Comparison of ENCODE assay signal across 1 cellular context in the genomic region with DNA sequence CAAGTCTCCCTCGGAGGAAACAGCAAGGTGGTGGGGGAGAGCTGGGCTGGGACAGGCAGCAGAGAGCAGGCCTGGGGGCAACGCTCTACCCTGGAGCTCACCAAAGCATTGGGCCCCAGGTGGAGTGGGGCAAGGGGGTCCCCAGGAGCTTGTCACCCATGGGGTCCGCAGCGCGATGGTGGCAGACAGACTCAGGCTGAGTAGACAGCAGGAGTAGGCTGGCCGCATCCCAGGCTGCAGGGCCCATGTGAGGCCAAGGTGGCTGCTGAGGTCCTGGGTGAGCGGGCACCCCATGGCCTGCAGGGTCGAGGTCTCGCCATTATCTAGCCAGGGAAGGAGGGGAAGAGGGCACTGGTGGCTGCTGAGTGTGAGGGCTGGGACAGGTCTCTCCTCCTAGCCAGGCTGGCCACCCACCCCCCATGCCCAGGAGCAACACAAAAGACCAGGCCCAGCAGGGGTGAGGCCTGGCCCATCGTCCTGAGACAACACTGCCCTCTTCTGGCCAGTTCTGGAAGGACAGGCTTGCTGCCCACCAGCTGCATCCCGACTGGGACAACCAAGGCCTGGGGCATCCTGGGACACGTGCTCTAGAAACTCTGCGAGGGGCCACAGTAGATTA.
TF ChIP-seq lines count a peak whose summit lies in the region.

No MANE protein-coding gene starts in this region.

TF ChIP-seq in HCT116, 20 proteins besides CTCF, POLR2A, EP300 and RAD21 (continued from another document):
- TF ChIP-seq CBX3 (IDR thresholded peaks at IDR 0.05; ENCODE audit: low read depth): no peak
TF ChIP-seq in HCT116: peak in this region for 0.
